13 cellular contexts compared by ENCODE assay signal in the genomic region with DNA sequence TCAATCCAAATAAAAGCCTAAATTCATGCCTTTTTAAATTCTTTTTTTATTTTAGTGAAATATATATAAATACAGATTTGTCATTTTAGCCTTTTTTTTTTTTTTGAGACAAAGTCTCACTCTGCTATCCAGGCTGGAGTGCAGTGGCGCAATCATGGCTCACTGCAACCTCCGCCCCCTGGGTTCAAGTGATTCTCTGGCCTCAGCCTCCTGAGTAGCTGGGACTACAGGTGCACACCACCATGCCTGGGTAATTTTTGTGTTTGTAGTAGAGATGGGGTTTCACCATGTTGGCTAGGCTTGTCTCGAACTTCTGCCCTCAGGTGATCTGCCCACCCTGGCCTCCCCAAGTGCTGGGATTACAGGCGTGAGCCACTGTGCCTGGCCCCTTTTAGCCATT. TPM values are rescaled to one million over a fixed set of nuclear protein-coding genes. Genes with fewer than 3 reads are reported as not detected.
"Had no signal": no experiment of that assay in that cellular context is flagged by ENCODE, and none has a peak within 500 bp of the region (broad histone marks: within the 10 kb centered on the region; RNA-seq: fewer than 3 reads in every experiment).

No MANE protein-coding gene starts in this region.

RNA-seq across cellular contexts. Expression of a gene that starts 23.8 kb away (rescaled TPM):
- total RNA-seq: kidney, kidney epithelial cell, left cardiac atrium, left colon, left lobe of liver, left ventricle myocardium inferior, left ventricle myocardium superior, lung microvascular endothelial cell, mesenteric fat pad, mononuclear cell, mucosa of gallbladder had no signal
- polyA plus RNA-seq: immature natural killer cell, liver had no signal
